1 cellular context compared by ENCODE assay signal in genomic region chr19:16445238-16446107, GRCh38.
A peak's percentile ranks its signal among the peaks of the same experiment; 100 is the strongest.
TF ChIP-seq lines count a peak whose summit lies in the region.

No MANE protein-coding gene starts in this region.

TF ChIP-seq in GM12878, 131 proteins besides CTCF, POLR2A, EP300 and RAD21 (continued from another document and continues in another):
- TF ChIP-seq MLLT1 (IDR thresholded peaks at IDR 0.05) (peak; percentile 10; the same call in 1 of the 2 replicates), ZBTB40 (IDR thresholded peaks at IDR 0.05; ENCODE audit: borderline replicate concordance) (peak; percentile 71; the same call in 1 of the 2 replicates), ZBTB4 (CRISPR knock-in tag; IDR thresholded peaks at IDR 0.05) (peak; percentile 83), EZH2 (IDR thresholded peaks at IDR 0.05; ENCODE audit: borderline replicate concordance, control insufficient read depth, low read depth, low read length) (no peak), PRDM15 (CRISPR knock-in tag; IDR thresholded peaks at IDR 0.05) (peak; percentile 81; the same call in 1 of the 2 replicates), ESRRA (IDR thresholded peaks at IDR 0.05; ENCODE audit: low read length) (0 out of 2 replicates have a peak, but pooled peaks have one; percentile 43), USF1 (IDR thresholded peaks at IDR 0.05; ENCODE audit: borderline replicate concordance, extremely low read length, insufficient read depth, low read depth, low read length) (no peak), CBFB (IDR thresholded peaks at IDR 0.05; ENCODE audit: low read depth) (peak; percentile 69; the same call in 1 of the 2 replicates), E2F4 (IDR thresholded peaks at IDR 0.05; ENCODE audit: low read depth, low read length) (no peak), BCL3 (IDR thresholded peaks at IDR 0.05; ENCODE audit: borderline replicate concordance, insufficient read depth, low read depth, low read length, poor library complexity, severe bottlenecking) (peak; percentile 38), MEF2A (IDR thresholded peaks at IDR 0.05; ENCODE audit: insufficient read depth, low read depth, low read length) (0 out of 2 replicates have a peak, but pooled peaks have one; percentile 38), LARP7 (IDR thresholded peaks at IDR 0.05) (no peak), HDGF (IDR thresholded peaks at IDR 0.05) (peak; percentile 82; the same call in 1 of the 2 replicates), ZNF622 (IDR thresholded peaks at IDR 0.05) (no peak), ZNF24 (IDR thresholded peaks at IDR 0.05) (no peak), POLR2AphosphoS2 (IDR thresholded peaks at IDR 0.05; ENCODE audit: low read depth, low read length) (peak; percentile 62; the same call in 1 of the 2 replicates), SMAD1 (IDR thresholded peaks at IDR 0.05; ENCODE audit: low read depth, partially characterized antibody) (no peak), TAF1 (IDR thresholded peaks at IDR 0.05; ENCODE audit: borderline replicate concordance, low read depth, low read length) (no peak; the same call in 1 of the 2 replicates), MEF2B (IDR thresholded peaks at IDR 0.05; ENCODE audit: partially characterized antibody, poor library complexity, severe bottlenecking) (peak; percentile 47), NR2C1 (IDR thresholded peaks at IDR 0.05) (no peak), SRF (IDR thresholded peaks at IDR 0.05; ENCODE audit: low read depth in 2 of 2, low read length in 2 of 2) (no peak), NR2F1 (conservative IDR thresholded peaks at IDR 0.05) (peak; percentile 79), IRF3 (IDR thresholded peaks at IDR 0.05) (no peak), RBBP5 (conservative IDR thresholded peaks at IDR 0.05) (no peak), SIN3A (IDR thresholded peaks at IDR 0.05; ENCODE audit: low read depth, low read length) (0 out of 2 replicates have a peak, but pooled peaks have one; percentile 71), NFXL1 (IDR thresholded peaks at IDR 0.05; ENCODE audit: borderline replicate concordance) (no peak), YY1 (IDR thresholded peaks at IDR 0.05; ENCODE audit: low read depth, low read length) (peak; percentile 70), NRF1 (conservative IDR thresholded peaks at IDR 0.05; ENCODE audit: low read depth, low read length) (no peak), ZBTB11 (CRISPR knock-in tag; IDR thresholded peaks at IDR 0.05) (peak; percentile 72), SREBF1 (IDR thresholded peaks at IDR 0.05; ENCODE audit: low read length) (no peak), CHD2 (IDR thresholded peaks at IDR 0.05; ENCODE audit: borderline replicate concordance, low read depth, low read length) (peak; percentile 62; the same call in 1 of the 2 replicates), FOXM1 (IDR thresholded peaks at IDR 0.05; ENCODE audit: low read depth, low read length) (0 out of 2 replicates have a peak, but pooled peaks have one; percentile 2), CREM (IDR thresholded peaks at IDR 0.05; ENCODE audit: low read depth) (peak; percentile 47), KAT2A (conservative IDR thresholded peaks at IDR 0.05; ENCODE audit: control insufficient read depth, low read depth, low read length) (no peak)
